16 cellular contexts compared by ENCODE assay signal in the genomic region with DNA sequence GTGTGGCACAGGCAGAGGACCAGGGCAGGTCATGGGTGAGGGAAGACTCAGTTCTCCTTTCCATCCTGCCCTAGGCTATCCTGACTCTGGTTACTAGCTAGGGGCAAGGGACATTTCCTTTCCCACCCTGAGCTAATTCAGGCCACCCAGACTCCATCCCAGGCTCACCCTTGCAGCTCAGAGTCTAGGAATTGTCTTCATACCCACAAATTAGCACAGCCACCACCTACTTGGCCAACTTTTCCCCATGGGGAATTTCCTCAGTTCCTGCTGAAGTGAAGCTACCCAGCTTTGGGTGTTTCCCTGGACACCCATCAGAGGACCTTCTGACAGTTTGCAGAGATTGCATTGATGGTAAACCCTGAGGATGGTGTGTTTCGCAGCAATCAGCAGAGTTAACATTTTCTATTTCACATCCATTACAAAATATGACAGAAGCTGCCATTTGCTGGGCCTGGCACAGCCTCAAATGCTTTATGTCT. TPM values are rescaled to one million over a fixed set of nuclear protein-coding genes. Genes with fewer than 3 reads are reported as not detected.
A peak's percentile ranks its signal among the peaks of the same experiment; 100 is the strongest.
DNase-seq lines count a peak whose midpoint lies in the region; ATAC-seq and TF ChIP-seq lines count a peak whose summit lies in the region.
"Had no signal": no experiment of that assay in that cellular context is flagged by ENCODE, and none has a peak within 500 bp of the region (broad histone marks: within the 10 kb centered on the region; RNA-seq: fewer than 3 reads in every experiment).

No MANE protein-coding gene starts in this region.

- CTCF ChIA-PET in activated naive CD4-positive, alpha-beta T cell treated with anti-CD3 and anti-CD28 coated beads for 36 hours (lab: Charles Lee): interaction anchor here (1.3 to 2.3 kb wide), 4 partner anchors 13 to 16 kb away, joined by 3 to 5 read pairs (median 3); no protein-coding TSS in a partner anchor

- no peak for ATAC-seq in stimulated activated naive CD8-positive, alpha-beta T cell treated with anti-CD3 and anti-CD28 coated beads, Interleukin-15, Interleukin-2, amounts not matched to agents 100 U/mL and 50 U/mL, for 24 hours
- ATAC-seq in HG03378 (IDR thresholded peaks at IDR 0.05; ENCODE audit: unreplicated experiment): no peak
- ATAC-seq: left colon had no signal

- 94% methylated on average over 1 of the region's 1 CpG for WGBS in thymus

- peak overlapping the region; percentile 59 for H3K4me2 ChIP-seq in OCI-LY3 (ENCODE audit: low read length)

- H3K79me2 ChIP-seq in OCI-LY3 (ENCODE audit: low read length): no peaks in the 10 kb centered on the region

- no peaks in the 10 kb centered on the region for H3K36me3 ChIP-seq in OCI-LY3 (replicated peaks; ENCODE audit: low read depth, low read length)
- no peaks in the 10 kb centered on the region for H3K36me3 ChIP-seq in thymus (ENCODE audit: control insufficient read depth, insufficient read depth)
- H3K36me3 ChIP-seq: uterus had no signal

- H3K27me3 ChIP-seq in OCI-LY3 (ENCODE audit: low read depth, low read length): no peaks in the 10 kb centered on the region
- H3K27me3 ChIP-seq in dorsolateral prefrontal cortex: no peaks in the 10 kb centered on the region
- no peaks in the 10 kb centered on the region for H3K27me3 ChIP-seq in thymus (ENCODE audit: control insufficient read depth, insufficient read depth)
- H3K27me3 ChIP-seq: uterus had no signal

- TF ChIP-seq CTCF in OCI-LY3 (IDR thresholded peaks at IDR 0.05; ENCODE audit: low read depth, low read length) (no peak), dorsolateral prefrontal cortex (IDR thresholded peaks at IDR 0.05 in 54 of 56, conservative IDR thresholded peaks at IDR 0.05 in 2 of 56; ENCODE audit: low read depth in 1 of 56, partially characterized antibody in 56 of 56) (no peak)

- no peaks in the 10 kb centered on the region for H3K9me3 ChIP-seq in OCI-LY3 (ENCODE audit: insufficient read depth, low read length)
- H3K9me3 ChIP-seq in thymus (ENCODE audit: control insufficient read depth): no peaks in the 10 kb centered on the region
- H3K9me3 ChIP-seq: uterus had no signal

- H3K9me3 Mint-ChIP-seq in activated naive CD4-positive, alpha-beta T cell treated with anti-CD3 and anti-CD28 coated beads for 36 hours: no peaks in the 10 kb centered on the region

- H3K4me1 Mint-ChIP-seq in activated naive CD4-positive, alpha-beta T cell treated with anti-CD3 and anti-CD28 coated beads for 36 hours (ENCODE audit: low read depth): peaks cover 51% of the 10 kb centered on the region

- H3K36me3 Mint-ChIP-seq in activated naive CD4-positive, alpha-beta T cell treated with anti-CD3 and anti-CD28 coated beads for 36 hours (ENCODE audit: low read depth): no peaks in the 10 kb centered on the region

- H3K27me3 Mint-ChIP-seq in activated naive CD4-positive, alpha-beta T cell treated with anti-CD3 and anti-CD28 coated beads for 36 hours (ENCODE audit: low read depth): no peaks in the 10 kb centered on the region
- H3K27me3 Mint-ChIP-seq: stimulated activated naive CD8-positive, alpha-beta T cell treated with anti-CD3 and anti-CD28 coated beads, Interleukin-15, Interleukin-2, amounts not matched to agents 100 ng/mL and 50 ng/mL, for 24 hours had no signal

- intact Hi-C loops in activated naive CD4-positive, alpha-beta T cell treated with anti-CD3 and anti-CD28 coated beads for 36 hours (cut with micrococcal nuclease): loop anchor here (5.0 to 10.0 kb wide), 2 partner anchors 168 to 730 kb away; a partner anchor contains a TSS
- intact Hi-C loops in dorsolateral prefrontal cortex (cut with DNase I): loop anchor here in 1 of 2 donors (1.0 kb wide), 1 partner anchor 10 kb away; no protein-coding TSS in a partner anchor

- peak overlapping the region; percentile 97 for H3K27ac ChIP-seq in OCI-LY3 (ENCODE audit: low read length)
- peak overlapping the region in 48 of 59 donors; percentile 15 to 83 (median 65) for H3K27ac ChIP-seq in dorsolateral prefrontal cortex
- H3K27ac ChIP-seq in thymus (ENCODE audit: low read depth): peak overlapping the region; percentile 25
- H3K27ac ChIP-seq: uterus had no signal

- peak overlapping the region; percentile 64 for H3K9ac ChIP-seq in OCI-LY3 (ENCODE audit: low read length)

- peak overlapping the region; percentile 33 for H3K27ac Mint-ChIP-seq in activated naive CD4-positive, alpha-beta T cell treated with anti-CD3 and anti-CD28 coated beads for 36 hours
- H3K27ac Mint-ChIP-seq: stimulated activated naive CD8-positive, alpha-beta T cell treated with anti-CD3 and anti-CD28 coated beads, Interleukin-15, Interleukin-2, amounts not matched to agents 100 ng/mL and 50 ng/mL, for 24 hours had no signal

- no peak overlapping the region for H3K4me3 Mint-ChIP-seq in activated naive CD4-positive, alpha-beta T cell treated with anti-CD3 and anti-CD28 coated beads for 36 hours
- H3K4me3 Mint-ChIP-seq: stimulated activated naive CD8-positive, alpha-beta T cell treated with anti-CD3 and anti-CD28 coated beads, Interleukin-15, Interleukin-2, amounts not matched to agents 100 ng/mL and 50 ng/mL, for 24 hours had no signal

- H4K20me1 ChIP-seq in OCI-LY3 (ENCODE audit: insufficient read depth, low read length): no peaks in the 10 kb centered on the region

- peak overlapping the region; percentile 40; the same call in 1 of the 2 replicates for H3K4me3 ChIP-seq in OCI-LY3 (ENCODE audit: low read length)
- no peak overlapping the region for H3K4me3 ChIP-seq in dorsolateral prefrontal cortex
- H3K4me3 ChIP-seq in thymus (ENCODE audit: low read length): no peak overlapping the region
- H3K4me3 ChIP-seq: uterus had no signal

- H3K4me1 ChIP-seq in OCI-LY3 (ENCODE audit: low read length) (peaks cover 72% of the 10 kb centered on the region), thymus (ENCODE audit: control insufficient read depth, insufficient read depth, low read length) (peaks cover 3% of the 10 kb centered on the region)

- no peak overlapping the region for H2AFZ ChIP-seq in OCI-LY3 (ENCODE audit: low read depth, low read length)

- no peak for DNase-seq in activated naive CD4-positive, alpha-beta T cell treated with anti-CD3 and anti-CD28 coated beads for 36 hours
- no peak for DNase-seq in activated naive CD4-positive, alpha-beta T cell treated with Interleukin-2 at 50 U/mL for 16 hours
- DNase-seq in dorsolateral prefrontal cortex (no peak), NCI-H510A (lab: John Stamatoyannopoulos, UW) (no peak)
- DNase-seq in stimulated activated naive CD8-positive, alpha-beta T cell treated with anti-CD3 and anti-CD28 coated beads, Interleukin-15, Interleukin-2, amounts not matched to agents 100 U/mL and 50 U/mL, for 24 hours: no peak
- DNase-seq: aorta; left colon; NCI-H187 treated with DMSO at 0.1 percent for 48 hours; SIG-M5; stimulated activated CD4-positive, alpha-beta T cell treated with anti-CD3 and anti-CD28 coated beads, Interleukin-15, amount 100 ng/mL, for 24 hours; T1000; uterus had no signal

RNA-seq across cellular contexts. Expression of a gene that starts 20.3 kb away (rescaled TPM):
- total RNA-seq in activated naive CD4-positive, alpha-beta T cell treated with anti-CD3 and anti-CD28 coated beads for 36 hours: 10 to 100 TPM; 12.5 to 13.3 TPM
- total RNA-seq in dorsolateral prefrontal cortex: 10 to 100 TPM; 19.7 to 42.6 (median 28.7) TPM
- polyA plus RNA-seq in thymus: 12.7 TPM

RNA-seq across cellular contexts. Expression of a gene that starts 51.8 kb away (rescaled TPM):
- 100 to 1,000 TPM; 311 to 328 TPM for total RNA-seq in activated naive CD4-positive, alpha-beta T cell treated with anti-CD3 and anti-CD28 coated beads for 36 hours
- total RNA-seq in dorsolateral prefrontal cortex: 100 to 1,000 TPM in 6 of 120 experiments, 10 to 100 TPM in 114; 59.4 to 114 (median 81.1) TPM
- 73.2 TPM for polyA plus RNA-seq in thymus

Comparison
In these comparisons a context has a peak if more than half of its experiments do, and no peak if none do; other contexts are left out.
1. H3K27ac ChIP-seq: peak in every context shown above with its lines; median percentile 97 in OCI-LY3; 65 in dorsolateral prefrontal cortex; 25 in thymus.